8 cellular contexts compared by ENCODE assay signal in the genomic region with DNA sequence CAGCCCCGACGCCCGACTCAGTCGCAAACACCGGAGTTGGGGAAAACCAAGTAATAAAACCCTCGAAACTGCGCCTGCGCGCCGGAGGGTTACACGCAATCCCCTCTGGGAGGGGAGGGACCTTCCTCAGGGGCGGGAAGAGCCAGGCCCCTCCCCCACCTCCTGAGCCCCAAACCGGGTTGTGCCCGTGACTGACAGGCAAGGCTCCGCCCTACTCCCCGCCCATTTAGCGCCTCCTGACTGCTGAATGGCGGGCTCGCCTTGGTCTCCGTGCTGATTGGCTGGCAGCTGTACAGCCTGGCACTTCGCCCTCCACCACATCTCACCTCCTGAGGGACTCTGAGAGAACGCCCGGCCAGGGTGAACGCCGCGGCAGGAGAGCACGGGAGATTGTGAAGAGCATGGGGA. TPM values are rescaled to one million over a fixed set of nuclear protein-coding genes. Genes with fewer than 3 reads are reported as not detected.
A peak's percentile ranks its signal among the peaks of the same experiment; 100 is the strongest.
DNase-seq lines count a peak whose midpoint lies in the region; ATAC-seq, FAIRE-seq and TF ChIP-seq lines count a peak whose summit lies in the region.

TSS of gene PRDM9 (plus strand) at position 332 of the 408 bp plus-strand sequence. CDS start 1,425 bp downstream, outside the sequence.

- peak; percentile 44 for TF ChIP-seq POLR2A in A549 (IDR thresholded peaks at IDR 0.05; ENCODE audit: low read length)

- 3% methylated on average over 18 of the region's 27 CpGs for WGBS in A549 (ENCODE audit: missing lambda C conversion rate)
- 43% methylated on average over 27 of the region's 27 CpGs for WGBS in liver

- no peaks in the 10 kb centered on the region for H3K4me1 ChIP-seq in A549
- peaks cover 0 to 9% (median 0%) of the 10 kb centered on the region in 4 donors for H3K4me1 ChIP-seq in liver (ENCODE audit: control insufficient read depth in 4 of 4, insufficient read depth in 4 of 4, low read length in 3 of 4)

- H3K4me3 ChIP-seq in A549 (peak within 1 kb of the TSS; percentile 41), LNCaP clone FGC (ENCODE audit: low read depth, low read length) (peak within 1 kb of the TSS; percentile 42), liver (ENCODE audit: low read depth in 1 of 3, low read length in 3 of 3) (peak within 1 kb of the TSS in 2 of 3 donors; percentile 24 to 45)

- H3K4me3 Mint-ChIP-seq in activated naive CD8-positive, alpha-beta T cell treated with anti-CD3 and anti-CD28 coated beads, Interleukin-2, amount 10 ng/mL, durations not matched to agents 7 days and 5 days, result no peak within 1 kb of the TSS
- H3K4me3 Mint-ChIP-seq in T-helper 2 cell treated with Interferon-gamma antibody and Interleukin-4, amounts not matched to agents 5 μg/mL and 100 μg/mL, for 36 hours, result no peak within 1 kb of the TSS

- no peaks in the 10 kb centered on the region for H3K4me1 Mint-ChIP-seq in activated naive CD8-positive, alpha-beta T cell treated with anti-CD3 and anti-CD28 coated beads, Interleukin-2, amount 10 ng/mL, durations not matched to agents 7 days and 5 days
- H3K4me1 Mint-ChIP-seq in T-helper 2 cell treated with Interferon-gamma antibody and Interleukin-4, amounts not matched to agents 5 μg/mL and 100 μg/mL, for 36 hours (ENCODE audit: low read depth), result no peaks in the 10 kb centered on the region

- peaks cover 5% of the 10 kb centered on the region for H3K9me3 Mint-ChIP-seq in activated naive CD8-positive, alpha-beta T cell treated with anti-CD3 and anti-CD28 coated beads, Interleukin-2, amount 10 ng/mL, durations not matched to agents 7 days and 5 days
- H3K9me3 Mint-ChIP-seq in T-helper 2 cell treated with Interferon-gamma antibody and Interleukin-4, amounts not matched to agents 5 μg/mL and 100 μg/mL, for 36 hours, result peaks cover 47% of the 10 kb centered on the region

- H3K27ac ChIP-seq in A549 (peak within 1 kb of the TSS; percentile 69 to 81), liver (ENCODE audit: low read depth in 1 of 2, low read length in 2 of 2) (peak within 1 kb of the TSS; percentile 72 to 78)

- POLR2A ChIA-PET in A549 (lab: Yijun Ruan, JAX), result interaction anchor here (1.5 kb wide), 1 partner anchor 298 kb away, joined by 4 read pairs; no protein-coding TSS in a partner anchor
- POLR2A ChIA-PET in activated naive CD8-positive, alpha-beta T cell treated with anti-CD3 and anti-CD28 coated beads, Interleukin-2, amount 10 ng/mL, durations not matched to agents 7 days and 5 days (lab: Charles Lee), result no interaction called here

- H3K4me2 ChIP-seq in A549, result peak within 1 kb of the TSS; percentile 69

- no peaks in the 10 kb centered on the region for H3K9me3 ChIP-seq in A549
- no peaks in the 10 kb centered on the region for H3K9me3 ChIP-seq in liver (ENCODE audit: control insufficient read depth in 4 of 4, low read length in 3 of 4)

- ATAC-seq in A549, result peak; percentile 90 to 97
- peak; percentile 47 for ATAC-seq in activated naive CD8-positive, alpha-beta T cell treated with anti-CD3 and anti-CD28 coated beads, Interleukin-2, amount 10 ng/mL, durations not matched to agents 7 days and 5 days (ENCODE audit: low read depth)
- ATAC-seq in GM18861 (IDR thresholded peaks at IDR 0.05; ENCODE audit: unreplicated experiment), result no peak

- H3K27me3 Mint-ChIP-seq in activated naive CD8-positive, alpha-beta T cell treated with anti-CD3 and anti-CD28 coated beads, Interleukin-2, amount 10 ng/mL, durations not matched to agents 7 days and 5 days, result no peaks in the 10 kb centered on the region
- no peaks in the 10 kb centered on the region for H3K27me3 Mint-ChIP-seq in T-helper 2 cell treated with Interferon-gamma antibody and Interleukin-4, amounts not matched to agents 5 μg/mL and 100 μg/mL, for 36 hours (ENCODE audit: low read depth)

- H3K27me3 ChIP-seq in liver (ENCODE audit: control insufficient read depth in 4 of 4, insufficient read depth in 4 of 4, low read length in 3 of 4), result no peaks in the 10 kb centered on the region

- no peak for TF ChIP-seq EP300 in A549 (IDR thresholded peaks at IDR 0.05)

- no peaks in the 10 kb centered on the region for H3K36me3 ChIP-seq in liver (ENCODE audit: control insufficient read depth in 4 of 4, insufficient read depth in 3 of 4, low read depth in 1 of 4, low read length in 3 of 4)

- CTCF ChIA-PET in A549 (lab: Yijun Ruan, JAX), result interaction anchor here (0.6 to 1.6 kb wide), 3 partner anchors 220 to 1300 kb away, joined by 3 to 7 read pairs (median 3); no protein-coding TSS in a partner anchor

- peak within 1 kb of the TSS in 1 of 2 donors; percentile 36 for H3K9ac ChIP-seq in liver (ENCODE audit: low read depth in 1 of 2, low read length in 2 of 2)

- TF ChIP-seq CTCF in A549 (IDR thresholded peaks at IDR 0.05) (no peak), LNCaP clone FGC (IDR thresholded peaks at IDR 0.05; ENCODE audit: control insufficient read depth, extremely low read depth, insufficient read depth) (no peak), liver (IDR thresholded peaks at IDR 0.05; ENCODE audit: low read depth, low read length, missing input control) (no peak)

- no peaks in the 10 kb centered on the region for H3K36me3 Mint-ChIP-seq in activated naive CD8-positive, alpha-beta T cell treated with anti-CD3 and anti-CD28 coated beads, Interleukin-2, amount 10 ng/mL, durations not matched to agents 7 days and 5 days
- H3K36me3 Mint-ChIP-seq in T-helper 2 cell treated with Interferon-gamma antibody and Interleukin-4, amounts not matched to agents 5 μg/mL and 100 μg/mL, for 36 hours (ENCODE audit: low read depth), result no peaks in the 10 kb centered on the region

- TF ChIP-seq RAD21 in A549 (conservative IDR thresholded peaks at IDR 0.05 in 1 of 2, IDR thresholded peaks at IDR 0.05 in 1 of 2) (no peak), liver (IDR thresholded peaks at IDR 0.05) (no peak)

- DNase-seq in A549 (ENCODE audit: low read depth in 1 of 2, low spot score in 1 of 2) (peak; percentile 38 to 93), LNCaP clone FGC (ENCODE audit: low read depth) (peak; percentile 42), activated T-cell treated with anti-CD3 and anti-CD28 coated beads for 4 hours (no peak), NCI-H2196 treated with DMSO at 0.1 percent for 48 hours (lab: John Stamatoyannopoulos, UW; ENCODE audit: unreplicated experiment) (no peak)
- peak; percentile 30 for DNase-seq in activated naive CD8-positive, alpha-beta T cell treated with anti-CD3 and anti-CD28 coated beads, Interleukin-2, amount 10 ng/mL, durations not matched to agents 7 days and 5 days
- no peak for DNase-seq in T-helper 2 cell treated with Interferon-gamma antibody and Interleukin-4, amounts not matched to agents 5 μg/mL and 100 μg/mL, for 36 hours (ENCODE audit: low spot score)

- H3K27ac Mint-ChIP-seq in activated naive CD8-positive, alpha-beta T cell treated with anti-CD3 and anti-CD28 coated beads, Interleukin-2, amount 10 ng/mL, durations not matched to agents 7 days and 5 days, result no peak within 1 kb of the TSS
- H3K27ac Mint-ChIP-seq in T-helper 2 cell treated with Interferon-gamma antibody and Interleukin-4, amounts not matched to agents 5 μg/mL and 100 μg/mL, for 36 hours, result no peak within 1 kb of the TSS

- FAIRE-seq in A549 (lab: Jason Lieb, UNC), result no peak

TF ChIP-seq in A549, 52 proteins besides CTCF, POLR2A, EP300 and RAD21 (continues in another document):
- TF ChIP-seq USF2 (IDR thresholded peaks at IDR 0.05) (no peak), KDM5A (IDR thresholded peaks at IDR 0.05) (no peak), GATA3 (IDR thresholded peaks at IDR 0.05; ENCODE audit: borderline replicate concordance) (no peak)

TF ChIP-seq in liver, 16 proteins besides CTCF, POLR2A, EP300 and RAD21:
- no peak for TF ChIP-seq FOXA1 (IDR thresholded peaks at IDR 0.05)
- TF ChIP-seq, protein P1, sequence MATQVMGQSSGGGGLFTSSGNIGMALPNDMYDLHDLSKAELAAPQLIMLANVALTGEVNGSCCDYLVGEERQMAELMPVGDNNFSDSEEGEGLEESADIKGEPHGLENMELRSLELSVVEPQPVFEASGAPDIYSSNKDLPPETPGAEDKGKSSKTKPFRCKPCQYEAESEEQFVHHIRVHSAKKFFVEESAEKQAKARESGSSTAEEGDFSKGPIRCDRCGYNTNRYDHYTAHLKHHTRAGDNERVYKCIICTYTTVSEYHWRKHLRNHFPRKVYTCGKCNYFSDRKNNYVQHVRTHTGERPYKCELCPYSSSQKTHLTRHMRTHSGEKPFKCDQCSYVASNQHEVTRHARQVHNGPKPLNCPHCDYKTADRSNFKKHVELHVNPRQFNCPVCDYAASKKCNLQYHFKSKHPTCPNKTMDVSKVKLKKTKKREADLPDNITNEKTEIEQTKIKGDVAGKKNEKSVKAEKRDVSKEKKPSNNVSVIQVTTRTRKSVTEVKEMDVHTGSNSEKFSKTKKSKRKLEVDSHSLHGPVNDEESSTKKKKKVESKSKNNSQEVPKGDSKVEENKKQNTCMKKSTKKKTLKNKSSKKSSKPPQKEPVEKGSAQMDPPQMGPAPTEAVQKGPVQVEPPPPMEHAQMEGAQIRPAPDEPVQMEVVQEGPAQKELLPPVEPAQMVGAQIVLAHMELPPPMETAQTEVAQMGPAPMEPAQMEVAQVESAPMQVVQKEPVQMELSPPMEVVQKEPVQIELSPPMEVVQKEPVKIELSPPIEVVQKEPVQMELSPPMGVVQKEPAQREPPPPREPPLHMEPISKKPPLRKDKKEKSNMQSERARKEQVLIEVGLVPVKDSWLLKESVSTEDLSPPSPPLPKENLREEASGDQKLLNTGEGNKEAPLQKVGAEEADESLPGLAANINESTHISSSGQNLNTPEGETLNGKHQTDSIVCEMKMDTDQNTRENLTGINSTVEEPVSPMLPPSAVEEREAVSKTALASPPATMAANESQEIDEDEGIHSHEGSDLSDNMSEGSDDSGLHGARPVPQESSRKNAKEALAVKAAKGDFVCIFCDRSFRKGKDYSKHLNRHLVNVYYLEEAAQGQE (IDR thresholded peaks at IDR 0.05), result no peak
- no peak for TF ChIP-seq TAF1 (conservative IDR thresholded peaks at IDR 0.05)
- TF ChIP-seq YY1 (IDR thresholded peaks at IDR 0.05), result peak; percentile 37

RNA-seq across cellular contexts. Expression of gene PRDM9, which starts in this region (rescaled TPM):
- polyA plus RNA-seq in A549 (2011; rRNA removed) (not detected in 2 replicates), A549 (2017; fragmentation: RNase III; extraction: RNeasy Plus Mini Kit Qiagen cat#74134 plus additional on column Dnase treatment) (0.03 TPM in 1 of 3 replicates, not detected in the others), liver (not detected)
- not detected in 2 replicates for polyA plus RNA-seq in A549 (2012; cell fraction: cytosol; rRNA removed)
- polyA plus RNA-seq in A549 (2012; cell fraction: nucleus; rRNA removed), result not detected in 2 replicates
- polyA minus RNA-seq in A549 (2011; rRNA and poly(A)+ RNA removed), result 0.04 TPM in 1 of 2 replicates, not detected in the other
- total RNA-seq in activated naive CD8-positive, alpha-beta T cell treated with anti-CD3 and anti-CD28 coated beads, Interleukin-2, amount 10 ng/mL, durations not matched to agents 7 days and 5 days, result not detected
- total RNA-seq in liver, result not detected

Comparison
In these comparisons a context has a peak if more than half of its experiments do, and no peak if none do; other contexts are left out.
1. Peak in DNase-seq, ATAC-seq, H3K4me3 ChIP-seq, H3K27ac ChIP-seq and H3K4me2 ChIP-seq in A549; RNA of the gene not detected or under 1 TPM.
2. Peak in DNase-seq and ATAC-seq in activated naive CD8-positive, alpha-beta T cell treated with anti-CD3 and anti-CD28 coated beads, Interleukin-2, amount 10 ng/mL, durations not matched to agents 7 days and 5 days; RNA of the gene not detected or under 1 TPM.